ENCODE assay signal across 21 cellular contexts in genomic region chr9:101628173-101628572, GRCh38. TPM values are rescaled to one million over a fixed set of nuclear protein-coding genes. Genes with fewer than 3 reads are reported as not detected.
A peak's percentile ranks its signal among the peaks of the same experiment; 100 is the strongest.
DNase-seq lines count a peak whose midpoint lies in the region; ATAC-seq and TF ChIP-seq lines count a peak whose summit lies in the region.
"Had no signal": no experiment of that assay in that cellular context is flagged by ENCODE, and none has a peak within 500 bp of the region (broad histone marks: within the 10 kb centered on the region; RNA-seq: fewer than 3 reads in every experiment).

No MANE protein-coding gene starts in this region.

- DNase-seq in A673 (ENCODE audit: low spot score): peak; percentile 9
- DNase-seq in adipocyte (ENCODE audit: low read depth): peak; percentile 23
- peak; percentile 2 for DNase-seq in fibroblast of villous mesenchyme (ENCODE audit: low read depth)
- DNase-seq in MV-4-11 (lab: John Stamatoyannopoulos, UW): no peak
- no peak for DNase-seq in adrenal gland
- DNase-seq: activated CD4-positive, alpha-beta T cell treated with anti-CD3 and anti-CD28 coated beads, Interleukin-2, amount 50 U/mL, for 48 hours; activated T-cell treated with anti-CD3 and anti-CD28 coated beads, Interleukin-2, amount 50 U/mL, for 24 hours; caudate nucleus; effector CD8-positive, alpha-beta T cell; left colon; NCI-H526 treated with DMSO at 0.1 percent for 48 hours; occipital lobe; stimulated activated CD4-positive, alpha-beta T cell treated with anti-CD3 and anti-CD28 coated beads, Interleukin-2, amount 100 ng/mL, for 48 hours had no signal

- no peaks in the 10 kb centered on the region for H3K27me3 ChIP-seq in A673 (replicated peaks; ENCODE audit: insufficient read depth, low read depth, low read length, poor library complexity)
- H3K27me3 ChIP-seq in adipocyte (replicated peaks; ENCODE audit: control insufficient read depth, insufficient read depth, low read length): peaks cover 11% of the 10 kb centered on the region
- no peaks in the 10 kb centered on the region for H3K27me3 ChIP-seq in adrenal gland

- ATAC-seq in GM21381 (IDR thresholded peaks at IDR 0.05; ENCODE audit: unreplicated experiment): no peak
- no peak for ATAC-seq in GM21576 (IDR thresholded peaks at IDR 0.05; ENCODE audit: unreplicated experiment)
- ATAC-seq: activated naive CD4-positive, alpha-beta T cell treated with anti-CD3 and anti-CD28 coated beads, Interleukin-2, amount 50 U/mL, for 72 hours; left colon; Panc1 had no signal

- CTCF ChIA-PET in A673 (lab: Charles Lee): no interaction called here
- CTCF ChIA-PET in HEK293 (lab: Yijun Ruan, JAX): no interaction called here

- POLR2A ChIA-PET in A673 (lab: Charles Lee; ENCODE audit: low non-redundant PET) (no interaction called here), HEK293 (lab: Yijun Ruan, JAX) (no interaction called here)

- TF ChIP-seq CTCF in A673 (conservative IDR thresholded peaks at IDR 0.05; ENCODE audit: low read depth, low read length) (no peak), HEK293 (tag by site-specific recombination; IDR thresholded peaks at IDR 0.05) (no peak), fibroblast of villous mesenchyme (IDR thresholded peaks at IDR 0.05; ENCODE audit: insufficient read depth, low read depth, low read length) (no peak), adrenal gland (IDR thresholded peaks at IDR 0.05) (no peak)

- no peak overlapping the region for H3K9ac ChIP-seq in adipocyte (ENCODE audit: low read length)

- H3K27ac ChIP-seq in A673 (ENCODE audit: low read depth, low read length, poor library complexity, severe bottlenecking) (no peak overlapping the region), HEK293 (ENCODE audit: extremely low read depth, low read depth, low read length) (no peak overlapping the region), adrenal gland (no peak overlapping the region)

- no peaks in the 10 kb centered on the region for H3K4me1 ChIP-seq in A673 (ENCODE audit: insufficient read depth, low read length, poor library complexity, severe bottlenecking)
- no peaks in the 10 kb centered on the region for H3K4me1 ChIP-seq in HEK293 (ENCODE audit: control insufficient read depth, insufficient read depth, low read length)
- H3K4me1 ChIP-seq in adipocyte (ENCODE audit: control insufficient read depth, insufficient read depth, low read length): peaks cover 13% of the 10 kb centered on the region
- no peaks in the 10 kb centered on the region for H3K4me1 ChIP-seq in adrenal gland (replicated peaks in 1 of 2)

- WGBS in adrenal gland, 4 donors: 46 to 53% (median 52%) methylated on average over 4 of the region's 4 CpGs

- no peaks in the 10 kb centered on the region for H3K36me3 ChIP-seq in A673 (ENCODE audit: insufficient read depth, low read length, poor library complexity, severe bottlenecking)
- no peaks in the 10 kb centered on the region for H3K36me3 ChIP-seq in HEK293 (ENCODE audit: control insufficient read depth in 2 of 2, insufficient read depth in 1 of 2, low read length in 2 of 2)
- no peaks in the 10 kb centered on the region for H3K36me3 ChIP-seq in adipocyte (ENCODE audit: control insufficient read depth, insufficient read depth, low read length, severe bottlenecking)
- no peaks in the 10 kb centered on the region for H3K36me3 ChIP-seq in adrenal gland (replicated peaks in 1 of 2)

- no TSS peak for BruUV-seq in A673 (replicated peaks; lab: Mats Ljungman, UMichigan)

- intact Hi-C loops in A673 (cut with micrococcal nuclease; ENCODE audit: unreplicated experiment): no loop called here
- intact Hi-C loops in adrenal gland (cut with DNase I): no loop called here

- H3K4me3 ChIP-seq in A673 (ENCODE audit: low read depth, low read length, poor library complexity, severe bottlenecking): no peak overlapping the region
- H3K4me3 ChIP-seq in HEK293 (ENCODE audit: low read depth, low read length): no peak overlapping the region
- no peak overlapping the region for H3K4me3 ChIP-seq in adipocyte (ENCODE audit: low read length)
- H3K4me3 ChIP-seq in fibroblast of villous mesenchyme (ENCODE audit: low read depth, low read length): no peak overlapping the region
- no peak overlapping the region for H3K4me3 ChIP-seq in adrenal gland

- H3K9me3 ChIP-seq in A673 (ENCODE audit: low read depth, low read length, poor library complexity, severe bottlenecking) (no peaks in the 10 kb centered on the region), HEK293 (ENCODE audit: control insufficient read depth, insufficient read depth, low read depth, low read length) (no peaks in the 10 kb centered on the region), adipocyte (ENCODE audit: control insufficient read depth, low read length) (no peaks in the 10 kb centered on the region), adrenal gland (replicated peaks in 1 of 3) (no peaks in the 10 kb centered on the region)

- no peak for TF ChIP-seq POLR2A in adrenal gland (IDR thresholded peaks at IDR 0.05)

TF ChIP-seq in HEK293, 187 proteins besides CTCF, POLR2A, EP300 and RAD21:
- TF ChIP-seq GLI2 (tag by site-specific recombination; IDR thresholded peaks at IDR 0.05; ENCODE audit: borderline replicate concordance, low read depth) (no peak), ZFP3 (tag by site-specific recombination; IDR thresholded peaks at IDR 0.05; ENCODE audit: low read depth) (no peak), ZNF624 (tag by site-specific recombination; IDR thresholded peaks at IDR 0.05) (no peak), REST (tag by site-specific recombination; IDR thresholded peaks at IDR 0.05) (peak; percentile 82), ATF2 (tag by site-specific recombination; IDR thresholded peaks at IDR 0.05; ENCODE audit: low read depth) (no peak)

RNA-seq across cellular contexts. Expression of gene PPP3R2, which starts 33.4 kb away (rescaled TPM):
- total RNA-seq in A673 (2021) (not detected in 2 replicates), fibroblast of villous mesenchyme (not detected in 2 replicates), adrenal gland (not detected)
- not detected for polyA plus RNA-seq in adrenal gland
- total RNA-seq: activated naive CD4-positive, alpha-beta T cell treated with anti-CD3 and anti-CD28 coated beads, Interleukin-2, amount 50 U/mL, for 72 hours; G401; occipital lobe; subcutaneous adipose tissue had no signal
- polyA plus RNA-seq: IgD-negative memory B cell had no signal

Comparison
In these comparisons a context has a peak if more than half of its experiments do, and no peak if none do; other contexts are left out.
1. DNase-seq: peak in A673 (single experiment), adipocyte (single experiment) and fibroblast of villous mesenchyme (single experiment); none in MV-4-11 (single experiment) and adrenal gland (0 of 7).